ENCODE assay signal across 1 cellular context in the genomic region with DNA sequence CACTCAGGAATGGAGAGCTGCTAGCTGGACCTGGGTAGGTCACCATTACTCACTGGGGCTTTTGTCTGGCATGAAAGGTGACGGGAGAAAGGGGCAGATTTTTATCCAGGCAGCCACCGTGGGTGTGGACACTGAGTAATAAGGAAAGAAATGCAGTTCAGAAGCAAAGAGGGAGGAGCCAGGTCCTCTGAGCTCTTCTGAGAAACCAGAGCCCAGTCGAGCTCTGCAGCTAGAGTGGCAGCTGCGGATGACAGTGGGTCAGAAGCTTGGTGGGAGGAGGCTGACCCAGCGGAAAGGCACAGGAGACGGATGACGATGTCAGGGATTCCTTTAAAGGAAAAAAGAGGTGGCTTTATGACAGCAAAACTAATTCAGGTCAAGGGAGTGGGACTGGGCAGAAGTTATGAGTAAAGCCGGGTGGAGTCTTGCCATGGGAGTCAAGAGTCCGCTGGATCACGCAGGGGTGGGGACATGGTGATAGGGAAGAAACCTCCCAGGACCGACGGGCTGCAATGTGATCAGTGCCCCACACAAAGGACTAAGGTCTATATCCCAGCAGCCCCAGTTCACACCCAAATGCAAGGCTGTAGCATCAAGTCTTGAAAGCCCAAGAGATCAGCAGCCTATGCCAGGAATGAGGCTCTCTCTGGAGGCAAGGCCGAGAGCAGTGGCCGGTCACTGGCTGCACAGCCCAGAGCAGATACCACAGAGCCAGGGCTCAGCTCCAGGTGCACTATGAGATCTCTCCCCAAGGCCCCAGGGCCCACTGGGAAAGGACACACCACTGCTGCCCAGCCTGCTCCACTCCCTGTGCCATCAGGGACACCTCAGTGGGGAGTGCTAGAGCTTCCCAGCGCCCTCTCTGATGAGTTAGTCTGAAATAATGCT.
TF ChIP-seq lines count a peak whose summit lies in the region.

No MANE protein-coding gene starts in this region.

TF ChIP-seq in GM23338, 12 proteins besides CTCF, POLR2A, EP300 and RAD21 (continued from another document):
- TF ChIP-seq, protein P1, sequence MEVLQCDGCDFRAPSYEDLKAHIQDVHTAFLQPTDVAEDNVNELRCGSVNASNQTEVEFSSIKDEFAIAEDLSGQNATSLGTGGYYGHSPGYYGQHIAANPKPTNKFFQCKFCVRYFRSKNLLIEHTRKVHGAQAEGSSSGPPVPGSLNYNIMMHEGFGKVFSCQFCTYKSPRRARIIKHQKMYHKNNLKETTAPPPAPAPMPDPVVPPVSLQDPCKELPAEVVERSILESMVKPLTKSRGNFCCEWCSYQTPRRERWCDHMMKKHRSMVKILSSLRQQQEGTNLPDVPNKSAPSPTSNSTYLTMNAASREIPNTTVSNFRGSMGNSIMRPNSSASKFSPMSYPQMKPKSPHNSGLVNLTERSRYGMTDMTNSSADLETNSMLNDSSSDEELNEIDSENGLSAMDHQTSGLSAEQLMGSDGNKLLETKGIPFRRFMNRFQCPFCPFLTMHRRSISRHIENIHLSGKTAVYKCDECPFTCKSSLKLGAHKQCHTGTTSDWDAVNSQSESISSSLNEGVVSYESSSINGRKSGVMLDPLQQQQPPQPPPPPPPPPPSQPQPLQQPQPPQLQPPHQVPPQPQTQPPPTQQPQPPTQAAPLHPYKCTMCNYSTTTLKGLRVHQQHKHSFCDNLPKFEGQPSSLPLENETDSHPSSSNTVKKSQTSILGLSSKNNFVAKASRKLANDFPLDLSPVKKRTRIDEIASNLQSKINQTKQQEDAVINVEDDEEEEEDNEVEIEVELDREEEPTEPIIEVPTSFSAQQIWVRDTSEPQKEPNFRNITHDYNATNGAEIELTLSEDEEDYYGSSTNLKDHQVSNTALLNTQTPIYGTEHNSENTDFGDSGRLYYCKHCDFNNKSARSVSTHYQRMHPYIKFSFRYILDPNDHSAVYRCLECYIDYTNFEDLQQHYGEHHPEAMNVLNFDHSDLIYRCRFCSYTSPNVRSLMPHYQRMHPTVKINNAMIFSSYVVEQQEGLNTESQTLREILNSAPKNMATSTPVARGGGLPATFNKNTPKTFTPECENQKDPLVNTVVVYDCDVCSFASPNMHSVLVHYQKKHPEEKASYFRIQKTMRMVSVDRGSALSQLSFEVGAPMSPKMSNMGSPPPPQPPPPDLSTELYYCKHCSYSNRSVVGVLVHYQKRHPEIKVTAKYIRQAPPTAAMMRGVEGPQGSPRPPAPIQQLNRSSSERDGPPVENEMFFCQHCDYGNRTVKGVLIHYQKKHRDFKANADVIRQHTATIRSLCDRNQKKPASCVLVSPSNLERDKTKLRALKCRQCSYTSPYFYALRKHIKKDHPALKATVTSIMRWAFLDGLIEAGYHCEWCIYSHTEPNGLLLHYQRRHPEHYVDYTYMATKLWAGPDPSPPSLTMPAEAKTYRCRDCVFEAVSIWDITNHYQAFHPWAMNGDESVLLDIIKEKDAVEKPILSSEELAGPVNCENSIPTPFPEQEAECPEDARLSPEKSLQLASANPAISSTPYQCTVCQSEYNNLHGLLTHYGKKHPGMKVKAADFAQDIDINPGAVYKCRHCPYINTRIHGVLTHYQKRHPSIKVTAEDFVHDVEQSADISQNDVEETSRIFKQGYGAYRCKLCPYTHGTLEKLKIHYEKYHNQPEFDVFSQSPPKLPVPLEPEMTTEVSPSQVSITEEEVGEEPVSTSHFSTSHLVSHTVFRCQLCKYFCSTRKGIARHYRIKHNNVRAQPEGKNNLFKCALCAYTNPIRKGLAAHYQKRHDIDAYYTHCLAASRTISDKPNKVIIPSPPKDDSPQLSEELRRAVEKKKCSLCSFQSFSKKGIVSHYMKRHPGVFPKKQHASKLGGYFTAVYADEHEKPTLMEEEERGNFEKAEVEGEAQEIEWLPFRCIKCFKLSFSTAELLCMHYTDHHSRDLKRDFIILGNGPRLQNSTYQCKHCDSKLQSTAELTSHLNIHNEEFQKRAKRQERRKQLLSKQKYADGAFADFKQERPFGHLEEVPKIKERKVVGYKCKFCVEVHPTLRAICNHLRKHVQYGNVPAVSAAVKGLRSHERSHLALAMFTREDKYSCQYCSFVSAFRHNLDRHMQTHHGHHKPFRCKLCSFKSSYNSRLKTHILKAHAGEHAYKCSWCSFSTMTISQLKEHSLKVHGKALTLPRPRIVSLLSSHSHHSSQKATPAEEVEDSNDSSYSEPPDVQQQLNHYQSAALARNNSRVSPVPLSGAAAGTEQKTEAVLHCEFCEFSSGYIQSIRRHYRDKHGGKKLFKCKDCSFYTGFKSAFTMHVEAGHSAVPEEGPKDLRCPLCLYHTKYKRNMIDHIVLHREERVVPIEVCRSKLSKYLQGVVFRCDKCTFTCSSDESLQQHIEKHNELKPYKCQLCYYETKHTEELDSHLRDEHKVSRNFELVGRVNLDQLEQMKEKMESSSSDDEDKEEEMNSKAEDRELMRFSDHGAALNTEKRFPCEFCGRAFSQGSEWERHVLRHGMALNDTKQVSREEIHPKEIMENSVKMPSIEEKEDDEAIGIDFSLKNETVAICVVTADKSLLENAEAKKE (CRISPR knock-in tag; IDR thresholded peaks at IDR 0.05), result no peak
- no peak for TF ChIP-seq ZNF331 (CRISPR knock-in tag; IDR thresholded peaks at IDR 0.05; ENCODE audit: low read depth)
- no peak for TF ChIP-seq POLR2AphosphoS5 (IDR thresholded peaks at IDR 0.05; ENCODE audit: low read depth)
- no peak for TF ChIP-seq CREB1 (CRISPR knock-in tag; IDR thresholded peaks at IDR 0.05; ENCODE audit: low read depth)
- no peak for TF ChIP-seq JUNB (IDR thresholded peaks at IDR 0.05; ENCODE audit: unreplicated experiment)
- no peak for TF ChIP-seq ETS1 (IDR thresholded peaks at IDR 0.05)
- TF ChIP-seq, protein P2, sequence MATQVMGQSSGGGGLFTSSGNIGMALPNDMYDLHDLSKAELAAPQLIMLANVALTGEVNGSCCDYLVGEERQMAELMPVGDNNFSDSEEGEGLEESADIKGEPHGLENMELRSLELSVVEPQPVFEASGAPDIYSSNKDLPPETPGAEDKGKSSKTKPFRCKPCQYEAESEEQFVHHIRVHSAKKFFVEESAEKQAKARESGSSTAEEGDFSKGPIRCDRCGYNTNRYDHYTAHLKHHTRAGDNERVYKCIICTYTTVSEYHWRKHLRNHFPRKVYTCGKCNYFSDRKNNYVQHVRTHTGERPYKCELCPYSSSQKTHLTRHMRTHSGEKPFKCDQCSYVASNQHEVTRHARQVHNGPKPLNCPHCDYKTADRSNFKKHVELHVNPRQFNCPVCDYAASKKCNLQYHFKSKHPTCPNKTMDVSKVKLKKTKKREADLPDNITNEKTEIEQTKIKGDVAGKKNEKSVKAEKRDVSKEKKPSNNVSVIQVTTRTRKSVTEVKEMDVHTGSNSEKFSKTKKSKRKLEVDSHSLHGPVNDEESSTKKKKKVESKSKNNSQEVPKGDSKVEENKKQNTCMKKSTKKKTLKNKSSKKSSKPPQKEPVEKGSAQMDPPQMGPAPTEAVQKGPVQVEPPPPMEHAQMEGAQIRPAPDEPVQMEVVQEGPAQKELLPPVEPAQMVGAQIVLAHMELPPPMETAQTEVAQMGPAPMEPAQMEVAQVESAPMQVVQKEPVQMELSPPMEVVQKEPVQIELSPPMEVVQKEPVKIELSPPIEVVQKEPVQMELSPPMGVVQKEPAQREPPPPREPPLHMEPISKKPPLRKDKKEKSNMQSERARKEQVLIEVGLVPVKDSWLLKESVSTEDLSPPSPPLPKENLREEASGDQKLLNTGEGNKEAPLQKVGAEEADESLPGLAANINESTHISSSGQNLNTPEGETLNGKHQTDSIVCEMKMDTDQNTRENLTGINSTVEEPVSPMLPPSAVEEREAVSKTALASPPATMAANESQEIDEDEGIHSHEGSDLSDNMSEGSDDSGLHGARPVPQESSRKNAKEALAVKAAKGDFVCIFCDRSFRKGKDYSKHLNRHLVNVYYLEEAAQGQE (IDR thresholded peaks at IDR 0.05; ENCODE audit: unreplicated experiment), result no peak
- TF ChIP-seq STAT1 (IDR thresholded peaks at IDR 0.05; ENCODE audit: unreplicated experiment), result no peak
